Comparison of ENCODE assay signal across 8 cellular contexts in genomic region chr13:31742102-31742695, GRCh38. TPM values are rescaled to one million over a fixed set of nuclear protein-coding genes. Genes with fewer than 3 reads are reported as not detected.
A peak's percentile ranks its signal among the peaks of the same experiment; 100 is the strongest.
DNase-seq lines count a peak whose midpoint lies in the region; ATAC-seq, FAIRE-seq and TF ChIP-seq lines count a peak whose summit lies in the region.

No MANE protein-coding gene starts in this region.

- H2AK5ac ChIP-seq in mesenchymal stem cell (ENCODE audit: low read length, severe bottlenecking), result no peak overlapping the region

- no peaks in the 10 kb centered on the region for H3K4me1 ChIP-seq in mesenchymal stem cell (ENCODE audit: control insufficient read depth, insufficient read depth, low read depth, low read length)

- WGBS in mesenchymal stem cell, result 1% methylated on average over 4 of the region's 7 CpGs

- POLR2A ChIA-PET in AG04450 (lab: Yijun Ruan, JAX), result no interaction called here

- peak overlapping the region; percentile 80 for H3K9ac ChIP-seq in mesenchymal stem cell (ENCODE audit: low read length)

- H4K91ac ChIP-seq in mesenchymal stem cell (ENCODE audit: low read length), result no peak overlapping the region

- no peak overlapping the region for H2BK5ac ChIP-seq in mesenchymal stem cell (ENCODE audit: low read depth, low read length, poor library complexity, severe bottlenecking)

- TF ChIP-seq CTCF in AG04450 (IDR thresholded peaks at IDR 0.05; ENCODE audit: low read depth, low read length), result peak; percentile 99

- DNase-seq in AG04450 (ENCODE audit: low read depth, low spot score) (peak; percentile 42), GM18507 (ENCODE audit: extremely low spot score, insufficient read length, low read depth) (peak; percentile 12), NCI-H345 (lab: John Stamatoyannopoulos, UW) (peak; percentile 55), mesenchymal stem cell (peak; percentile 61)
- DNase-seq in activated CD4-positive, alpha-beta T cell treated with anti-CD3 and anti-CD28 coated beads, Interleukin-2, amount 50 U/mL, for 24 hours (ENCODE audit: low read depth in 1 of 2, low spot score in 1 of 2), result peak; percentile 11 to 60
- peak; percentile 46 for DNase-seq in effector CD4-positive, alpha-beta T cell
- peak; percentile 4 to 46 for DNase-seq in stimulated activated CD8-positive, alpha-beta memory T cell treated with anti-CD3 and anti-CD28 coated beads, Interleukin-15, amount 100 ng/mL, for 4 hours (ENCODE audit: low read depth in 2 of 2)

- no peak overlapping the region for H2BK12ac ChIP-seq in mesenchymal stem cell (ENCODE audit: low read length in 2 of 2)

- H3K79me1 ChIP-seq in mesenchymal stem cell (replicated peaks; ENCODE audit: low read length, poor library complexity, severe bottlenecking), result no peaks in the 10 kb centered on the region

- H3K4ac ChIP-seq in mesenchymal stem cell (ENCODE audit: low read depth in 1 of 2, low read length in 2 of 2), result no peak overlapping the region

- H3K18ac ChIP-seq in mesenchymal stem cell (ENCODE audit: low read depth in 1 of 2, low read length in 2 of 2), result no peak overlapping the region

- no peak overlapping the region for H3K23ac ChIP-seq in mesenchymal stem cell (ENCODE audit: low read length in 2 of 2)

- peak; percentile 69 for ATAC-seq in HG03025 (IDR thresholded peaks at IDR 0.05; ENCODE audit: low FRiP score, unreplicated experiment)

- H3K36me3 ChIP-seq in mesenchymal stem cell (ENCODE audit: control insufficient read depth in 1 of 2, insufficient read depth in 2 of 2, low read depth in 1 of 2, low read length in 2 of 2), result no peaks in the 10 kb centered on the region

- H3K4me2 ChIP-seq in mesenchymal stem cell (ENCODE audit: low read length, poor library complexity, severe bottlenecking), result no peak overlapping the region

- H2AFZ ChIP-seq in mesenchymal stem cell (ENCODE audit: low read depth, low read length), result no peak overlapping the region

- H3K4me3 ChIP-seq in AG04450 (ENCODE audit: low read depth, low read length) (no peak overlapping the region; the same call in none of the 2 replicates), mesenchymal stem cell (ENCODE audit: insufficient read depth in 1 of 2, low read depth in 1 of 2, low read length in 2 of 2) (peak overlapping the region in 1 of 2 experiments; percentile 22)

- H3K27ac ChIP-seq in AG04450 (ENCODE audit: low read depth, low read length), result no peak overlapping the region
- H3K27ac ChIP-seq in mesenchymal stem cell (ENCODE audit: low read length, poor library complexity, severe bottlenecking), result no peak overlapping the region

- peak; percentile 88 for FAIRE-seq in GM18507 (lab: Jason Lieb, UNC)

- H3K14ac ChIP-seq in mesenchymal stem cell (ENCODE audit: low read length in 2 of 2), result no peak overlapping the region

- H3K27me3 ChIP-seq in AG04450 (ENCODE audit: control insufficient read depth, insufficient read depth, low read length) (no peaks in the 10 kb centered on the region), mesenchymal stem cell (ENCODE audit: control insufficient read depth in 1 of 2, insufficient read depth in 1 of 2, low read length in 2 of 2) (no peaks in the 10 kb centered on the region)

- H2BK15ac ChIP-seq in mesenchymal stem cell (ENCODE audit: low read depth, poor library complexity, severe bottlenecking), result no peak overlapping the region

- H2BK120ac ChIP-seq in mesenchymal stem cell (ENCODE audit: low read depth, low read length), result no peak overlapping the region

- H3K9me3 ChIP-seq in AG04450 (ENCODE audit: control insufficient read depth, insufficient read depth, low read length) (no peaks in the 10 kb centered on the region), mesenchymal stem cell (ENCODE audit: control insufficient read depth, low read length) (no peaks in the 10 kb centered on the region)

- CTCF ChIA-PET in AG04450 (lab: Charles Lee), result interaction anchor here (0.7 to 9.7 kb wide), 13 partner anchors 8 to 506 kb away, joined by 3 to 140 read pairs (median 4); no protein-coding TSS in a partner anchor

- no peak overlapping the region for H4K8ac ChIP-seq in mesenchymal stem cell (ENCODE audit: low read length)

RNA-seq across cellular contexts. Expression of gene RXFP2, which starts 2.9 kb away (rescaled TPM):
- not detected in 2 replicates for polyA plus RNA-seq in AG04450 (2011; rRNA removed)
- polyA minus RNA-seq in AG04450 (2011; rRNA and poly(A)+ RNA removed), result not detected in 2 replicates
- polyA plus RNA-seq in mesenchymal stem cell (2013, experiment 1 of 2), result not detected
- not detected for polyA plus RNA-seq in mesenchymal stem cell (2013, experiment 2 of 2)
